ENCODE assay signal across 23 cellular contexts in the genomic region with DNA sequence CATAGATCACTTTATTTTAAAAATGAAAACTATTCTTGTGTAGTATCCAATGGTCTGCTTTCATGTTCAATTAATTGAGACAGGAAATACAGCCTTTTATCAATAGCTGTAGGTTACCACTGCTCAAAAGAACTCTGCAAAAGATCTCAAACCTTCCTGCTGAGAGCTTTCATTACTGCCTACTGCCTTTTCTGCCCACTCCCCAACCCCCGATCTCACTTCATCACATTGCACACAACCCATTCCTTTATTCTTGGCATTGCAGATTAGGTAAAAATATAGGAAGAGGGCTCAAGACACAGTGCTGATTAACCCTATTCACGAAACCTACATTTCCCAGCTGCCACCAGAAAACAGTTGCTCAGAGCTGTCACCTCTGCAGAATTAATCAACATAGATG.
"Had no signal": no experiment of that assay in that cellular context is flagged by ENCODE, and none has a peak within 500 bp of the region (broad histone marks: within the 10 kb centered on the region; RNA-seq: fewer than 3 reads in every experiment).

No MANE protein-coding gene starts in this region.

- H3K4me3 Mint-ChIP-seq: dendritic cell treated with granulocyte-macrophage colony-stimulating factor and Interleukin-4, amounts not matched to agents 40 ng/mL and 50 ng/mL, for 4 days; natural killer cell; neural crest cell; stimulated activated effector memory CD8-positive, alpha-beta T cell treated with anti-CD3 and anti-CD28 coated beads, Interleukin-12 subunit alpha, Interleukin-12 subunit beta, amount 100 ng/mL, for 72 hours had no signal

- H3K27ac ChIP-seq: colonic mucosa, esophagus muscularis mucosa, foreskin keratinocyte, lower lobe of right lung, parathyroid adenoma, prostate gland, sigmoid colon, stomach, thyroid gland had no signal

- H3K4me1 ChIP-seq: colonic mucosa, foreskin keratinocyte, lower lobe of right lung, parathyroid adenoma, prostate gland, sigmoid colon had no signal

- H3K9me3 Mint-ChIP-seq: dendritic cell treated with granulocyte-macrophage colony-stimulating factor and Interleukin-4, amounts not matched to agents 40 ng/mL and 50 ng/mL, for 4 days; natural killer cell; neural crest cell; stimulated activated effector memory CD8-positive, alpha-beta T cell treated with anti-CD3 and anti-CD28 coated beads, Interleukin-12 subunit alpha, Interleukin-12 subunit beta, amount 100 ng/mL, for 72 hours had no signal

- H3K9ac ChIP-seq: parathyroid adenoma had no signal

- DNase-seq: colonic mucosa; effector memory CD4-positive, alpha-beta T cell; foreskin keratinocyte; hypothalamus; left ventricle myocardium superior; lower lobe of right lung; natural killer cell; right cardiac atrium; sigmoid colon; stimulated activated CD4-positive, alpha-beta T cell treated with anti-CD3 and anti-CD28 coated beads, Interleukin-2, amount 100 ng/mL, for 24 hours; stimulated activated CD4-positive, alpha-beta T cell treated with anti-CD3 and anti-CD28 coated beads, Interleukin-4, amount 100 ng/mL, for 24 hours; stimulated activated naive CD4-positive, alpha-beta T cell treated with Interleukin-2 at 50 U/mL for 16 hours; stomach; trophoblast cell had no signal

- H3K36me3 ChIP-seq: colonic mucosa, esophagus muscularis mucosa, lower lobe of right lung, prostate gland, sigmoid colon, stomach, thyroid gland had no signal

- H3K79me2 ChIP-seq: parathyroid adenoma had no signal

- H3K36me3 Mint-ChIP-seq: natural killer cell; stimulated activated effector memory CD8-positive, alpha-beta T cell treated with anti-CD3 and anti-CD28 coated beads, Interleukin-12 subunit alpha, Interleukin-12 subunit beta, amount 100 ng/mL, for 72 hours had no signal

- H3K27ac Mint-ChIP-seq: dendritic cell treated with granulocyte-macrophage colony-stimulating factor and Interleukin-4, amounts not matched to agents 40 ng/mL and 50 ng/mL, for 4 days; natural killer cell; stimulated activated effector memory CD8-positive, alpha-beta T cell treated with anti-CD3 and anti-CD28 coated beads, Interleukin-12 subunit alpha, Interleukin-12 subunit beta, amount 100 ng/mL, for 72 hours had no signal

- FAIRE-seq: endothelial cell of umbilical vein, keratinocyte had no signal

- H3K27me3 ChIP-seq: colonic mucosa, esophagus muscularis mucosa, foreskin keratinocyte, sigmoid colon, stomach, thyroid gland had no signal

- H3K27me3 Mint-ChIP-seq: dendritic cell treated with granulocyte-macrophage colony-stimulating factor and Interleukin-4, amounts not matched to agents 40 ng/mL and 50 ng/mL, for 4 days had no signal

- ATAC-seq: foreskin keratinocyte; left ventricle myocardium superior; lower lobe of right lung; natural killer cell; right cardiac atrium; stimulated activated effector memory CD8-positive, alpha-beta T cell treated with anti-CD3 and anti-CD28 coated beads, Interleukin-12 subunit alpha, Interleukin-12 subunit beta, amount 100 ng/mL, for 72 hours had no signal

- H2AFZ ChIP-seq: parathyroid adenoma had no signal

- H3K4me3 ChIP-seq: colonic mucosa, esophagus muscularis mucosa, lower lobe of right lung, prostate gland, sigmoid colon, stomach, thyroid gland had no signal

- H3K9me3 ChIP-seq: colonic mucosa, esophagus muscularis mucosa, lower lobe of right lung, prostate gland, sigmoid colon, stomach, thyroid gland had no signal
